ENCODE assay signal across 8 cellular contexts in the genomic region with DNA sequence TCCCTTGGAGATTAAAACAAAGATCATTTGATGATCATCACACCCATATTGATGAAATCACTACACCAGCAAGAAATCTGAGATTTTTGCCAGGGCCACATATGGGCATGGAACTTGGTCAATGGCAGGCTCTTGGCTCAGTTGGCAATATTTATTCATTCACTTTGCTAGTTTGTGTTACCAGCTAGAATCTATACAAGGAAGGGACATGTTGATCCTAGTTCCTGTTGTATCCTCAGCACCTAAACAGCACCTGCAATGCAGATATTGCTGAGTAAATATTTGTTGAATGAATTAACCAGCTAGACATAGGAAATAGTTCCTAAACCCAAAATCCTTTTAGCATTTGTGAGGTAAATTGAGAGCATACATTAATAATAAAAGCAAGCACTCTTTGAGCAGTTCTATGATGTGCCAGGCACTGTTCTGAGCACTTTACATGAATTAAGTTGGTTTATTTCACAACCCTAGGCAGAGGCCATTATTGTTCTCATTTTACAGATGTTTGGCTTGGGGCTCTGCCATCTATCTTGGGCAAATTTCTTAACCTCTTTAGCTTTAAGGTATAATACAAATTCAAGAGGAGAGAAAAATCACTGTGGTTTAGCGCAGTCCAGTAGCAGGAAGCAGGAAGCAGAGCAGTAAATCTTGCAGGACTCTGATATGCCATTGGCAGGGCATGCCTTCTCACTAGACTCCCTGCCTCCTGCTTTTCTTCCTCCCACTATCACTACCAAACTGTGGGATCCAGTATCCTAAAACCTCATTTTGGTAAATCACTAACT. TPM values are rescaled to one million over a fixed set of nuclear protein-coding genes. Genes with fewer than 3 reads are reported as not detected.
A peak's percentile ranks its signal among the peaks of the same experiment; 100 is the strongest.
DNase-seq lines count a peak whose midpoint lies in the region; ATAC-seq and TF ChIP-seq lines count a peak whose summit lies in the region.

No MANE protein-coding gene starts in this region.

- no peaks in the 10 kb centered on the region for H3K27me3 Mint-ChIP-seq in T-helper 1 cell treated with Interleukin-12 subunit alpha and Interleukin-12 subunit beta and Interleukin-4 antibody, amounts not matched to agents 30 μg/mL and 1 μg/mL, for 36 hours (ENCODE audit: low read depth)

- no peaks in the 10 kb centered on the region for H4K20me1 ChIP-seq in PC-9 (ENCODE audit: insufficient read depth)

- H3K4me1 Mint-ChIP-seq in T-helper 1 cell treated with Interleukin-12 subunit alpha and Interleukin-12 subunit beta and Interleukin-4 antibody, amounts not matched to agents 30 μg/mL and 1 μg/mL, for 36 hours (ENCODE audit: low read depth), result peaks cover 46% of the 10 kb centered on the region
- H3K4me1 Mint-ChIP-seq in stimulated activated effector memory CD8-positive, alpha-beta T cell treated with anti-CD3 and anti-CD28 coated beads, Interleukin-12 subunit alpha, Interleukin-12 subunit beta, amount 100 ng/mL, for 72 hours, result peaks cover 42% of the 10 kb centered on the region

- H3K9me3 Mint-ChIP-seq in T-helper 1 cell treated with Interleukin-12 subunit alpha and Interleukin-12 subunit beta and Interleukin-4 antibody, amounts not matched to agents 30 μg/mL and 1 μg/mL, for 36 hours, result no peaks in the 10 kb centered on the region
- H3K9me3 Mint-ChIP-seq in stimulated activated effector memory CD8-positive, alpha-beta T cell treated with anti-CD3 and anti-CD28 coated beads, Interleukin-12 subunit alpha, Interleukin-12 subunit beta, amount 100 ng/mL, for 72 hours, result peaks cover 2% of the 10 kb centered on the region

- no peaks in the 10 kb centered on the region for H3K36me3 ChIP-seq in PC-9 (ENCODE audit: low read depth)

- H3K4me3 ChIP-seq in PC-9, result no peak overlapping the region

- 0 out of 2 replicates have a peak, but pooled peaks cover 4% of the 10 kb centered on the region for H3K4me1 ChIP-seq in PC-9 (replicated peaks; ENCODE audit: insufficient read depth)

- DNase-seq in T-helper 1 cell (no peak), PC-9 (no peak), fibroblast of peridontal ligament (ENCODE audit: extremely low read depth) (peak; percentile 64)
- DNase-seq in stimulated activated effector memory CD8-positive, alpha-beta T cell treated with anti-CD3 and anti-CD28 coated beads, Interleukin-12 subunit alpha, Interleukin-12 subunit beta, amount 100 ng/mL, for 72 hours (ENCODE audit: low spot score in 2 of 2), result no peak

- peak overlapping the region; percentile 82 for H3K4me3 Mint-ChIP-seq in T-helper 1 cell treated with Interleukin-12 subunit alpha and Interleukin-12 subunit beta and Interleukin-4 antibody, amounts not matched to agents 30 μg/mL and 1 μg/mL, for 36 hours
- peak overlapping the region; percentile 86 for H3K4me3 Mint-ChIP-seq in stimulated activated effector memory CD8-positive, alpha-beta T cell treated with anti-CD3 and anti-CD28 coated beads, Interleukin-12 subunit alpha, Interleukin-12 subunit beta, amount 100 ng/mL, for 72 hours

- peaks cover 23% of the 10 kb centered on the region for H3K36me3 Mint-ChIP-seq in T-helper 1 cell treated with Interleukin-12 subunit alpha and Interleukin-12 subunit beta and Interleukin-4 antibody, amounts not matched to agents 30 μg/mL and 1 μg/mL, for 36 hours (ENCODE audit: low read depth)
- H3K36me3 Mint-ChIP-seq in stimulated activated effector memory CD8-positive, alpha-beta T cell treated with anti-CD3 and anti-CD28 coated beads, Interleukin-12 subunit alpha, Interleukin-12 subunit beta, amount 100 ng/mL, for 72 hours, result peaks cover 17% of the 10 kb centered on the region

- no peaks in the 10 kb centered on the region for H3F3A ChIP-seq in PC-9 (ENCODE audit: insufficient read depth, low read depth)

- peak overlapping the region; percentile 94; the same call in 1 of the 2 replicates for H3K4me2 ChIP-seq in PC-9

- H3K27ac Mint-ChIP-seq in T-helper 1 cell treated with Interleukin-12 subunit alpha and Interleukin-12 subunit beta and Interleukin-4 antibody, amounts not matched to agents 30 μg/mL and 1 μg/mL, for 36 hours, result no peak overlapping the region
- H3K27ac Mint-ChIP-seq in stimulated activated effector memory CD8-positive, alpha-beta T cell treated with anti-CD3 and anti-CD28 coated beads, Interleukin-12 subunit alpha, Interleukin-12 subunit beta, amount 100 ng/mL, for 72 hours, result no peak overlapping the region

- POLR2A ChIA-PET in PC-9 (lab: Charles Lee; ENCODE audit: unreplicated experiment), result no interaction called here

- TF ChIP-seq CTCF in PC-9 (conservative IDR thresholded peaks at IDR 0.05), result no peak

- no peaks in the 10 kb centered on the region for H3K79me2 ChIP-seq in PC-9 (ENCODE audit: low read depth)

- CTCF ChIA-PET in PC-9 (lab: Charles Lee), result no interaction called here

- no TSS peak for BruUV-seq in PC-9 (replicated peaks; lab: Mats Ljungman, UMichigan)

- no peaks in the 10 kb centered on the region for H3K9me3 ChIP-seq in PC-9 (ENCODE audit: insufficient read depth, low read depth)

- intact Hi-C loops in PC-9 (cut with micrococcal nuclease; ENCODE audit: unreplicated experiment), result no loop called here

- H3K9me2 ChIP-seq in PC-9 (ENCODE audit: insufficient read depth), result no peaks in the 10 kb centered on the region

- no peaks in the 10 kb centered on the region for H3K27me3 ChIP-seq in PC-9 (ENCODE audit: insufficient read depth, low read depth)

- H3K27ac ChIP-seq in PC-9, result no peak overlapping the region

- H2AFZ ChIP-seq in PC-9, result no peak overlapping the region

- no peak for ATAC-seq in stimulated activated effector memory CD8-positive, alpha-beta T cell treated with anti-CD3 and anti-CD28 coated beads, Interleukin-12 subunit alpha, Interleukin-12 subunit beta, amount 100 ng/mL, for 72 hours
- no peak for ATAC-seq in HG02973 (IDR thresholded peaks at IDR 0.05; ENCODE audit: unreplicated experiment)
- ATAC-seq in HG03342 (IDR thresholded peaks at IDR 0.05; ENCODE audit: unreplicated experiment), result no peak
- ATAC-seq in HG02588 (IDR thresholded peaks at IDR 0.05; ENCODE audit: unreplicated experiment), result no peak

RNA-seq across cellular contexts. Expression of gene TRIM68, which starts 1.6 kb away (rescaled TPM):
- total RNA-seq in PC-9 (2021), result 4.6 and 6.5 TPM in 2 replicates

RNA-seq across cellular contexts. Expression of gene OR52I1, which starts 12.6 kb away (rescaled TPM):
- 0.15 TPM in 1 of 2 replicates, not detected in the other for total RNA-seq in PC-9 (2021)

RNA-seq across cellular contexts. Expression of gene OR52I2, which starts 24.9 kb away (rescaled TPM):
- total RNA-seq in PC-9 (2021), result not detected in 2 replicates

RNA-seq across cellular contexts. Expression of gene OR51D1, which starts 30.9 kb away (rescaled TPM):
- not detected in 2 replicates for total RNA-seq in PC-9 (2021)

RNA-seq across cellular contexts. Expression of gene OR51E1, which starts 37.4 kb away (rescaled TPM):
- not detected in 2 replicates for total RNA-seq in PC-9 (2021)
